Comparison of ENCODE assay signal across 23 cellular contexts in the genomic region with DNA sequence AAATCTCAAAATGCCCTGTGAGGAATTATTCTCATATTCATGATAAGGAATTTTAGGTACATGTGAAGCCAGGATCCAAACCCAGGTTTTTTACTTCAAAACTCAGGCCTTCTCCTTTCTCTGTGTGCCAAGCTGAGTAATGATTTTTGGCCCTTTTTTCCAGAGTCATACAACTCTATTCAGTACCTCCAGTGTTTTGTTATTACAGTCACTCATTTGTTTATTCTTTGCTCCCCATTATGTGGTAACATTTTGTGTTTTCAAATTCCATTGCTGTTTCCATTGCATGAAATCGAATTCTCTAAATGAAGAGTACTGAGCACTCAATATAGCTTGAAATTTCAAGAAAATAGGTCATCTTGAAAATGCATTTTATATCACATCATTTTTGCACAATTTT.
"Had no signal": no experiment of that assay in that cellular context is flagged by ENCODE, and none has a peak within 500 bp of the region (broad histone marks: within the 10 kb centered on the region; RNA-seq: fewer than 3 reads in every experiment).

No MANE protein-coding gene starts in this region.

- H3K4me1 Mint-ChIP-seq: activated CD4-positive, alpha-beta T cell treated with anti-CD3 and anti-CD28 coated beads, Interleukin-2, amount 10 ng/mL, durations not matched to agents 24 days and 14 days; activated CD8-positive, alpha-beta memory T cell treated with anti-CD3 and anti-CD28 coated beads, Interleukin-2, amount 10 ng/mL, durations not matched to agents 7 days and 5 days had no signal

- H3K27ac ChIP-seq: adrenal gland, ascending aorta, epithelial cell of prostate, heart left ventricle, neutrophil, ovary, prostate gland, right atrium auricular region, tibial nerve had no signal

- ATAC-seq: activated CD8-positive, alpha-beta memory T cell treated with anti-CD3 and anti-CD28 coated beads, Interleukin-2, amount 10 ng/mL, durations not matched to agents 7 days and 5 days; activated CD8-positive, alpha-beta T cell treated with anti-CD3 and anti-CD28 coated beads for 36 hours; heart left ventricle; left cardiac atrium had no signal

- H3K36me3 ChIP-seq: adrenal gland, ascending aorta, neutrophil, ovary, prostate gland, right atrium auricular region had no signal

- H3K27me3 Mint-ChIP-seq: activated CD4-positive, alpha-beta T cell treated with anti-CD3 and anti-CD28 coated beads, Interleukin-2, amount 10 ng/mL, durations not matched to agents 24 days and 14 days; activated CD8-positive, alpha-beta memory T cell treated with anti-CD3 and anti-CD28 coated beads, Interleukin-2, amount 10 ng/mL, durations not matched to agents 7 days and 5 days; activated CD8-positive, alpha-beta T cell treated with anti-CD3 and anti-CD28 coated beads for 36 hours; stimulated activated naive CD8-positive, alpha-beta T cell treated with anti-CD3 and anti-CD28 coated beads, Interleukin-15, Interleukin-2, amounts not matched to agents 100 ng/mL and 50 ng/mL, for 24 hours had no signal

- H3K4me3 ChIP-seq: adrenal gland, ascending aorta, heart left ventricle, ovary, prostate gland, right atrium auricular region, tibial nerve had no signal

- H3K9me3 ChIP-seq: ovary, prostate gland had no signal

- DNase-seq: activated CD4-positive, alpha-beta T cell treated with anti-CD3 and anti-CD28 coated beads, Interleukin-2, amount 10 ng/mL, durations not matched to agents 24 days and 14 days; activated CD8-positive, alpha-beta memory T cell treated with anti-CD3 and anti-CD28 coated beads, Interleukin-2, amount 10 ng/mL, durations not matched to agents 7 days and 5 days; activated CD8-positive, alpha-beta T cell treated with anti-CD3 and anti-CD28 coated beads for 36 hours; activated effector memory CD4-positive, alpha-beta T cell treated with anti-CD3 and anti-CD28 coated beads, Interleukin-2, amount 50 U/mL, for 16 hours; activated naive CD4-positive, alpha-beta T cell treated with anti-CD3 and anti-CD28 coated beads, Interleukin-2, amount 50 U/mL, for 16 hours; activated T-cell treated with anti-CD3 and anti-CD28 coated beads for 4 hours; adrenal gland; cerebellar nuclear complex; heart left ventricle; islet precursor cell; left cardiac atrium; mesenchymal stem cell; ovary; stimulated activated CD4-positive, alpha-beta T cell treated with anti-CD3 and anti-CD28 coated beads, Interleukin-4, amount 100 ng/mL, for 4 hours; substantia nigra had no signal

- H3K4me3 Mint-ChIP-seq: activated CD4-positive, alpha-beta T cell treated with anti-CD3 and anti-CD28 coated beads, Interleukin-2, amount 10 ng/mL, durations not matched to agents 24 days and 14 days; activated CD8-positive, alpha-beta memory T cell treated with anti-CD3 and anti-CD28 coated beads, Interleukin-2, amount 10 ng/mL, durations not matched to agents 7 days and 5 days; activated CD8-positive, alpha-beta T cell treated with anti-CD3 and anti-CD28 coated beads for 36 hours; nephron; stimulated activated naive CD8-positive, alpha-beta T cell treated with anti-CD3 and anti-CD28 coated beads, Interleukin-15, Interleukin-2, amounts not matched to agents 100 ng/mL and 50 ng/mL, for 24 hours had no signal

- H3K27ac Mint-ChIP-seq: activated CD4-positive, alpha-beta T cell treated with anti-CD3 and anti-CD28 coated beads, Interleukin-2, amount 10 ng/mL, durations not matched to agents 24 days and 14 days; activated CD8-positive, alpha-beta memory T cell treated with anti-CD3 and anti-CD28 coated beads, Interleukin-2, amount 10 ng/mL, durations not matched to agents 7 days and 5 days; activated CD8-positive, alpha-beta T cell treated with anti-CD3 and anti-CD28 coated beads for 36 hours; nephron; stimulated activated naive CD8-positive, alpha-beta T cell treated with anti-CD3 and anti-CD28 coated beads, Interleukin-15, Interleukin-2, amounts not matched to agents 100 ng/mL and 50 ng/mL, for 24 hours had no signal

- H3K4me1 ChIP-seq: adrenal gland, ascending aorta, heart left ventricle, prostate gland, right atrium auricular region had no signal

- H3K27me3 ChIP-seq: adrenal gland, ascending aorta, heart left ventricle, neutrophil, ovary, right atrium auricular region, tibial nerve had no signal
